10 cellular contexts compared by ENCODE assay signal in genomic region chr3:100899440-100900091, GRCh38.
DNase-seq lines count a peak whose midpoint lies in the region; ATAC-seq and TF ChIP-seq lines count a peak whose summit lies in the region.
"Had no signal": no experiment of that assay in that cellular context is flagged by ENCODE, and none has a peak within 500 bp of the region (broad histone marks: within the 10 kb centered on the region; RNA-seq: fewer than 3 reads in every experiment).

No MANE protein-coding gene starts in this region.

- no peak overlapping the region for H3K27ac ChIP-seq in OCI-LY3 (ENCODE audit: low read length)
- H3K27ac ChIP-seq in body of pancreas = no peak overlapping the region

- CTCF ChIA-PET in WTC11 (lab: Charles Lee) = no interaction called here

- no peak overlapping the region for H2AFZ ChIP-seq in OCI-LY3 (ENCODE audit: low read depth, low read length)

- H3K27me3 ChIP-seq in OCI-LY3 (ENCODE audit: low read depth, low read length) (peaks cover 8% of the 10 kb centered on the region), body of pancreas (no peaks in the 10 kb centered on the region)

- H3K4me1 Mint-ChIP-seq in WTC11 = no peaks in the 10 kb centered on the region

- 0 out of 2 replicates have a peak overlapping the region, but pooled peaks have one; percentile 3 for H3K4me3 ChIP-seq in OCI-LY3 (ENCODE audit: low read length)
- H3K4me3 ChIP-seq in body of pancreas = no peak overlapping the region

- H3K9me3 ChIP-seq in OCI-LY3 (ENCODE audit: insufficient read depth, low read length) (no peaks in the 10 kb centered on the region), body of pancreas (no peaks in the 10 kb centered on the region)

- TF ChIP-seq CTCF in OCI-LY3 (IDR thresholded peaks at IDR 0.05; ENCODE audit: low read depth, low read length) = no peak
- TF ChIP-seq CTCF in body of pancreas (IDR thresholded peaks at IDR 0.05) = no peak
- TF ChIP-seq CTCF in WTC11 (IDR thresholded peaks at IDR 0.05) = no peak

- H3K27me3 Mint-ChIP-seq in WTC11 (ENCODE audit: low read depth) = no peaks in the 10 kb centered on the region

- intact Hi-C loops in body of pancreas (cut with DNase I) = no loop called here

- H3K4me3 Mint-ChIP-seq in WTC11 = no peak overlapping the region
- H3K4me3 Mint-ChIP-seq: naive thymus-derived CD8-positive, alpha-beta T cell had no signal

- DNase-seq in pons (ENCODE audit: low spot score) = peak; percentile 20
- no peak for DNase-seq in NCI-H1105 treated with DMSO at 0.1 percent for 48 hours (lab: John Stamatoyannopoulos, UW)
- no peak for DNase-seq in body of pancreas
- no peak for DNase-seq in NCI-H345 treated with DMSO at 0.1 percent for 48 hours (lab: John Stamatoyannopoulos, UW; ENCODE audit: unreplicated experiment)
- DNase-seq in WTC11 (ENCODE audit: low spot score) = no peak
- DNase-seq: naive thymus-derived CD8-positive, alpha-beta T cell; NCI-H69 had no signal

- no peak overlapping the region for H3K9ac ChIP-seq in OCI-LY3 (ENCODE audit: low read length)

- H3K36me3 Mint-ChIP-seq in WTC11 = no peaks in the 10 kb centered on the region
- H3K36me3 Mint-ChIP-seq: naive thymus-derived CD8-positive, alpha-beta T cell had no signal

- POLR2A ChIA-PET in WTC11 (lab: Charles Lee) = no interaction called here

- H3K4me1 ChIP-seq in OCI-LY3 (ENCODE audit: low read length) = peaks cover 37% of the 10 kb centered on the region
- no peaks in the 10 kb centered on the region for H3K4me1 ChIP-seq in body of pancreas

- peak; percentile 84 for ATAC-seq in GM19351 (IDR thresholded peaks at IDR 0.05; ENCODE audit: unreplicated experiment)
- ATAC-seq in HG02970 (IDR thresholded peaks at IDR 0.05; ENCODE audit: low FRiP score, unreplicated experiment) = peak; percentile 58
- no peak for ATAC-seq in body of pancreas
- no peak for ATAC-seq in WTC11
- ATAC-seq: naive thymus-derived CD8-positive, alpha-beta T cell had no signal

- no peak for TF ChIP-seq POLR2A in body of pancreas (IDR thresholded peaks at IDR 0.05)

- H3K27ac Mint-ChIP-seq in WTC11 = no peak overlapping the region
- H3K27ac Mint-ChIP-seq: naive thymus-derived CD8-positive, alpha-beta T cell had no signal

- H3K4me2 ChIP-seq in OCI-LY3 (ENCODE audit: low read length) = peak overlapping the region; percentile 52

- no peaks in the 10 kb centered on the region for H3K79me2 ChIP-seq in OCI-LY3 (ENCODE audit: low read length)

- WGBS in body of pancreas, 2 donors = 13 to 16% methylated on average over 2 of the region's 2 CpGs

- H3K36me3 ChIP-seq in OCI-LY3 (replicated peaks; ENCODE audit: low read depth, low read length) = no peaks in the 10 kb centered on the region
- no peaks in the 10 kb centered on the region for H3K36me3 ChIP-seq in body of pancreas (replicated peaks in 1 of 2; ENCODE audit: insufficient read depth in 1 of 2, low read depth in 2 of 2)

- H3K9me3 Mint-ChIP-seq in WTC11 = peaks cover 3% of the 10 kb centered on the region; the same call in 1 of the 2 replicates

- no peaks in the 10 kb centered on the region for H4K20me1 ChIP-seq in OCI-LY3 (ENCODE audit: insufficient read depth, low read length)

TF ChIP-seq in WTC11, 78 proteins besides CTCF, POLR2A, EP300 and RAD21 (continues in another document):
- TF ChIP-seq CREM (CRISPR knock-in tag; IDR thresholded peaks at IDR 0.05) (no peak), NFATC4 (CRISPR knock-in tag; IDR thresholded peaks at IDR 0.05) (no peak), ZNF219 (CRISPR knock-in tag; IDR thresholded peaks at IDR 0.05; ENCODE audit: borderline replicate concordance) (no peak), ETV6 (CRISPR knock-in tag; IDR thresholded peaks at IDR 0.05) (no peak), ZNF281 (CRISPR knock-in tag; IDR thresholded peaks at IDR 0.05) (no peak), MLX (CRISPR knock-in tag; IDR thresholded peaks at IDR 0.05) (no peak), ZNF671 (CRISPR knock-in tag; IDR thresholded peaks at IDR 0.05) (no peak), AR (CRISPR knock-in tag; IDR thresholded peaks at IDR 0.05) (no peak), PRRX2 (CRISPR knock-in tag; IDR thresholded peaks at IDR 0.05) (no peak), ZNF532 (CRISPR knock-in tag; IDR thresholded peaks at IDR 0.05; ENCODE audit: borderline replicate concordance) (no peak), ZNF232 (CRISPR knock-in tag; IDR thresholded peaks at IDR 0.05) (no peak), IRF2 (CRISPR knock-in tag; IDR thresholded peaks at IDR 0.05; ENCODE audit: borderline replicate concordance, low read depth) (no peak), OVOL2 (CRISPR knock-in tag; IDR thresholded peaks at IDR 0.05; ENCODE audit: borderline replicate concordance) (no peak), CREB1 (CRISPR knock-in tag; IDR thresholded peaks at IDR 0.05) (no peak)

Comparison
In these comparisons a context has a peak if more than half of its experiments do, and no peak if none do; other contexts are left out.
1. ATAC-seq: peak in GM19351 (single experiment) and HG02970 (single experiment); none in body of pancreas (single experiment) and WTC11 (single experiment).